ENCODE assay signal across 1 cellular context in genomic region chr15:47813985-47814384, GRCh38.
TF ChIP-seq lines count a peak whose summit lies in the region.

No MANE protein-coding gene starts in this region.

TF ChIP-seq in GM12878, 131 proteins besides CTCF, POLR2A, EP300 and RAD21 (continued from another document):
- TF ChIP-seq SKIL (IDR thresholded peaks at IDR 0.05; ENCODE audit: low read depth, poor library complexity, severe bottlenecking) (peak; percentile 45), ZNF207 (IDR thresholded peaks at IDR 0.05; ENCODE audit: borderline replicate concordance) (no peak), MTA3 (IDR thresholded peaks at IDR 0.05; ENCODE audit: borderline replicate concordance, low read length) (peak; percentile 94; the same call in 1 of the 2 replicates), IKZF1 (conservative IDR thresholded peaks at IDR 0.05) (peak; percentile 44), RCOR1 (conservative IDR thresholded peaks at IDR 0.05; ENCODE audit: low read depth, low read length) (0 out of 2 replicates have a peak, but pooled peaks have one; percentile 47), NFIC (IDR thresholded peaks at IDR 0.05; ENCODE audit: low read depth, low read length) (peak; percentile 96), ZBED1 (IDR thresholded peaks at IDR 0.05; ENCODE audit: borderline replicate concordance) (peak; percentile 86; the same call in 1 of the 2 replicates), SP1 (IDR thresholded peaks at IDR 0.05; ENCODE audit: low read depth, low read length) (no peak), SPI1 (IDR thresholded peaks at IDR 0.05; ENCODE audit: borderline replicate concordance, insufficient read depth, low read depth, low read length) (peak; percentile 85), PKNOX1 (IDR thresholded peaks at IDR 0.05) (no peak), KAT2A (conservative IDR thresholded peaks at IDR 0.05; ENCODE audit: control insufficient read depth, low read depth, low read length) (no peak), NBN (IDR thresholded peaks at IDR 0.05) (no peak), ATF7 (IDR thresholded peaks at IDR 0.05; ENCODE audit: low read depth) (peak; percentile 40; the same call in 1 of the 2 replicates), TBL1XR1 (IDR thresholded peaks at IDR 0.05; ENCODE audit: low read depth, low read length) (peak; percentile 87; the same call in 1 of the 2 replicates), RUNX3 (IDR thresholded peaks at IDR 0.05; ENCODE audit: low read length) (peak; percentile 99), BCL3 (IDR thresholded peaks at IDR 0.05; ENCODE audit: borderline replicate concordance, insufficient read depth, low read depth, low read length, poor library complexity, severe bottlenecking) (peak; percentile 83), TCF7 (IDR thresholded peaks at IDR 0.05; ENCODE audit: borderline replicate concordance) (peak; percentile 59), CBX5 (IDR thresholded peaks at IDR 0.05; ENCODE audit: low read depth) (peak; percentile 84; the same call in 1 of the 2 replicates), POU2F2 (IDR thresholded peaks at IDR 0.05; ENCODE audit: borderline replicate concordance, low read depth, low read length) (peak; percentile 86), TCF12 (IDR thresholded peaks at IDR 0.05; ENCODE audit: low read depth, low read length) (peak; percentile 88), MLLT1 (IDR thresholded peaks at IDR 0.05) (0 out of 2 replicates have a peak, but pooled peaks have one; percentile 16), USF2 (IDR thresholded peaks at IDR 0.05; ENCODE audit: borderline replicate concordance, low read depth, low read length) (no peak), ZNF24 (IDR thresholded peaks at IDR 0.05) (0 out of 2 replicates have a peak, but pooled peaks have one; percentile 40), BCL11A (IDR thresholded peaks at IDR 0.05; ENCODE audit: low read depth, low read length) (peak; percentile 97), ELK1 (IDR thresholded peaks at IDR 0.05; ENCODE audit: low read depth, low read length) (no peak), IRF4 (IDR thresholded peaks at IDR 0.05; ENCODE audit: low read depth, low read length) (peak; percentile 99), DPF2 (IDR thresholded peaks at IDR 0.05) (peak; percentile 83), FOXM1 (IDR thresholded peaks at IDR 0.05; ENCODE audit: low read depth, low read length) (peak; percentile 89), JUNB (IDR thresholded peaks at IDR 0.05) (peak; percentile 100), SREBF1 (IDR thresholded peaks at IDR 0.05; ENCODE audit: low read length) (0 out of 2 replicates have a peak, but pooled peaks have one; percentile 22), ATF2 (IDR thresholded peaks at IDR 0.05; ENCODE audit: low read length) (peak; percentile 95), TARDBP (IDR thresholded peaks at IDR 0.05; ENCODE audit: borderline replicate concordance) (no peak), PAX5 (IDR thresholded peaks at IDR 0.05; ENCODE audit: borderline replicate concordance, low read depth, low read length) (peak; percentile 93; the same call in 1 of the 2 replicates), ZNF217 (IDR thresholded peaks at IDR 0.05) (peak; percentile 82; the same call in 1 of the 2 replicates), MTA2 (IDR thresholded peaks at IDR 0.05; ENCODE audit: low read depth) (peak; percentile 57; the same call in 1 of the 2 replicates), ETV6 (conservative IDR thresholded peaks at IDR 0.05 in 1 of 2, IDR thresholded peaks at IDR 0.05 in 1 of 2; ENCODE audit: borderline replicate concordance in 1 of 2, low read depth in 1 of 2) (peak in 1 of 2 experiments; percentile 90; a peak in 2 of 4 replicates), TCF3 (IDR thresholded peaks at IDR 0.05; ENCODE audit: borderline replicate concordance, insufficient read depth, low read depth, low read length) (peak; percentile 78; the same call in 1 of the 2 replicates), MXI1 (IDR thresholded peaks at IDR 0.05; ENCODE audit: low read depth, low read length) (0 out of 2 replicates have a peak, but pooled peaks have one; percentile 13)
